Comparison of ENCODE assay signal across 17 cellular contexts in genomic region chr3:55750525-55750924, GRCh38.
DNase-seq lines count a peak whose midpoint lies in the region; ATAC-seq, FAIRE-seq and TF ChIP-seq lines count a peak whose summit lies in the region.
"Had no signal": no experiment of that assay in that cellular context is flagged by ENCODE, and none has a peak within 500 bp of the region (broad histone marks: within the 10 kb centered on the region; RNA-seq: fewer than 3 reads in every experiment).

No MANE protein-coding gene starts in this region.

- no peak for TF ChIP-seq EP300 in gastroesophageal sphincter (IDR thresholded peaks at IDR 0.05)

- TF ChIP-seq CTCF in epithelial cell of proximal tubule (conservative IDR thresholded peaks at IDR 0.05; ENCODE audit: low read depth, low read length): no peak
- no peak for TF ChIP-seq CTCF in osteoblast (IDR thresholded peaks at IDR 0.05; ENCODE audit: extremely low read depth, low read depth, low read length)
- TF ChIP-seq CTCF in gastroesophageal sphincter (IDR thresholded peaks at IDR 0.05): no peak

- H3K27ac ChIP-seq in osteoblast (ENCODE audit: low read depth, low read length) (no peak overlapping the region), gastroesophageal sphincter (no peak overlapping the region)
- H3K27ac ChIP-seq: skin epidermis, vagina had no signal

- peak; percentile 73 for DNase-seq in Daoy (ENCODE audit: low read depth)
- peak; percentile 75 for DNase-seq in RCC 7860 (ENCODE audit: low spot score)
- DNase-seq in epithelial cell of proximal tubule (ENCODE audit: low read depth): peak; percentile 80
- peak; percentile 76 for DNase-seq in osteoblast (ENCODE audit: insufficient read length, low spot score, missing footprints)
- DNase-seq: activated CD8-positive, alpha-beta T cell treated with anti-CD3 and anti-CD28 coated beads for 36 hours; activated naive CD4-positive, alpha-beta T cell treated with anti-CD3 and anti-CD28 coated beads, Interleukin-2, amount 50 U/mL, for 16 hours; naive B cell; NCI-H1048; NCI-H526; T-cell had no signal

- H3K4me2 ChIP-seq in osteoblast (ENCODE audit: insufficient read depth, low read length): peak overlapping the region; percentile 42

- H3K9me3 ChIP-seq in osteoblast (ENCODE audit: low read depth, low read length) (no peaks in the 10 kb centered on the region), gastroesophageal sphincter (no peaks in the 10 kb centered on the region)
- H3K9me3 ChIP-seq: vagina had no signal

- no peaks in the 10 kb centered on the region for H3K27me3 ChIP-seq in osteoblast (ENCODE audit: insufficient read depth, low read length)
- H3K27me3 ChIP-seq in gastroesophageal sphincter: no peaks in the 10 kb centered on the region
- H3K27me3 ChIP-seq: vagina had no signal

- 83 to 87% methylated on average over 6 of the region's 6 CpGs for WGBS in gastroesophageal sphincter (ENCODE audit: low coverage in 1 of 2), 2 donors

- FAIRE-seq in RCC 7860 (lab: Jason Lieb, UNC): no peak
- FAIRE-seq: GM12891 had no signal

- no peak for TF ChIP-seq POLR2A in gastroesophageal sphincter (IDR thresholded peaks at IDR 0.05)

- H3K4me1 ChIP-seq in osteoblast (ENCODE audit: insufficient read depth, low read length) (peaks cover 9% of the 10 kb centered on the region), gastroesophageal sphincter (no peaks in the 10 kb centered on the region)
- H3K4me1 ChIP-seq: vagina had no signal

- H3K79me2 ChIP-seq in osteoblast (ENCODE audit: insufficient read depth, low read length): no peaks in the 10 kb centered on the region

- H4K20me1 ChIP-seq in osteoblast (ENCODE audit: insufficient read depth, low read length): no peaks in the 10 kb centered on the region

- no peak overlapping the region for H3K4me3 ChIP-seq in epithelial cell of proximal tubule (ENCODE audit: low read depth, low read length)
- H3K4me3 ChIP-seq in osteoblast (ENCODE audit: insufficient read depth, low read length): no peak overlapping the region
- H3K4me3 ChIP-seq in gastroesophageal sphincter: no peak overlapping the region
- H3K4me3 ChIP-seq: skin epidermis, vagina had no signal

- no peak overlapping the region for H2AFZ ChIP-seq in osteoblast (ENCODE audit: low read length)

- ATAC-seq in GM18498 (IDR thresholded peaks at IDR 0.05; ENCODE audit: unreplicated experiment) (no peak), gastroesophageal sphincter (no peak), GM18907 (IDR thresholded peaks at IDR 0.05; ENCODE audit: unreplicated experiment) (no peak), GM18861 (IDR thresholded peaks at IDR 0.05; ENCODE audit: unreplicated experiment) (no peak)
- ATAC-seq: activated CD8-positive, alpha-beta T cell treated with anti-CD3 and anti-CD28 coated beads for 36 hours; T-cell had no signal

- H3K36me3 ChIP-seq in osteoblast (ENCODE audit: insufficient read depth, low read length) (no peaks in the 10 kb centered on the region), gastroesophageal sphincter (no peaks in the 10 kb centered on the region)
- H3K36me3 ChIP-seq: vagina had no signal
